Comparison of ENCODE assay signal across 8 cellular contexts in genomic region chr11:126267650-126268049, GRCh38. TPM values are rescaled to one million over a fixed set of nuclear protein-coding genes. Genes with fewer than 3 reads are reported as not detected.
A peak's percentile ranks its signal among the peaks of the same experiment; 100 is the strongest.
DNase-seq lines count a peak whose midpoint lies in the region; ATAC-seq and TF ChIP-seq lines count a peak whose summit lies in the region.

No MANE protein-coding gene starts in this region.

- H3K9me3 Mint-ChIP-seq in MCF 10A (ENCODE audit: unreplicated experiment), result no peaks in the 10 kb centered on the region

- H3K4me1 ChIP-seq in heart left ventricle (peaks cover 0 to 26% (median 15%) of the 10 kb centered on the region in 12 donors), mesenchymal stem cell (ENCODE audit: control insufficient read depth, insufficient read depth, low read depth, low read length) (peaks cover 9% of the 10 kb centered on the region), uterus (peaks cover 0 to 6% of the 10 kb centered on the region in 2 donors)

- peaks cover 49% of the 10 kb centered on the region for H3K79me1 ChIP-seq in mesenchymal stem cell (replicated peaks; ENCODE audit: low read length, poor library complexity, severe bottlenecking)

- no peak overlapping the region for H3K23ac ChIP-seq in mesenchymal stem cell (ENCODE audit: low read length in 2 of 2)

- peak overlapping the region; percentile 94 for H3K4me3 Mint-ChIP-seq in MCF 10A (ENCODE audit: unreplicated experiment)

- H3K4me2 ChIP-seq in mesenchymal stem cell (ENCODE audit: low read length, poor library complexity, severe bottlenecking), result peak overlapping the region; percentile 77

- no peaks in the 10 kb centered on the region for H3K27me3 Mint-ChIP-seq in MCF 10A (ENCODE audit: insufficient read depth, unreplicated experiment)

- H3K27me3 ChIP-seq in heart left ventricle, result no peaks in the 10 kb centered on the region
- H3K27me3 ChIP-seq in mesenchymal stem cell (ENCODE audit: control insufficient read depth in 1 of 2, insufficient read depth in 1 of 2, low read length in 2 of 2), result no peaks in the 10 kb centered on the region
- H3K27me3 ChIP-seq in uterus, result no peaks in the 10 kb centered on the region

- H2BK12ac ChIP-seq in mesenchymal stem cell (ENCODE audit: low read length in 2 of 2), result no peak overlapping the region

- no peak overlapping the region for H2BK120ac ChIP-seq in mesenchymal stem cell (ENCODE audit: low read depth, low read length)

- H3K4me3 ChIP-seq in heart left ventricle (peak overlapping the region; percentile 63 to 99 (median 78)), mesenchymal stem cell (ENCODE audit: insufficient read depth in 1 of 2, low read depth in 1 of 2, low read length in 2 of 2) (peak overlapping the region in 1 of 2 experiments; percentile 100), uterus (peak overlapping the region; percentile 68 to 82)

- BruUV-seq in MCF 10A (replicated peaks; lab: Mats Ljungman, UMichigan), result no TSS peak

- no peak overlapping the region for H3K14ac ChIP-seq in mesenchymal stem cell (ENCODE audit: low read length in 2 of 2)

- H2BK15ac ChIP-seq in mesenchymal stem cell (ENCODE audit: low read depth, poor library complexity, severe bottlenecking), result no peak overlapping the region

- DNase-seq in heart left ventricle (no peak), left cardiac atrium (no peak), MCF 10A (ENCODE audit: unreplicated experiment) (no peak), mesenchymal stem cell (no peak), uterus (no peak), GDM1 (lab: John Stamatoyannopoulos, UW) (no peak)

- 65 to 71% (median 68%) methylated on average over 6 of the region's 6 CpGs for WGBS in heart left ventricle, 4 donors
- WGBS in mesenchymal stem cell, result 96% methylated on average over 5 of the region's 6 CpGs

- no peak overlapping the region for H2BK5ac ChIP-seq in mesenchymal stem cell (ENCODE audit: low read depth, low read length, poor library complexity, severe bottlenecking)

- H3K18ac ChIP-seq in mesenchymal stem cell (ENCODE audit: low read depth in 1 of 2, low read length in 2 of 2), result no peak overlapping the region

- no peak overlapping the region for H4K91ac ChIP-seq in mesenchymal stem cell (ENCODE audit: low read length)

- TF ChIP-seq POLR2A in heart left ventricle (IDR thresholded peaks at IDR 0.05) (no peak), uterus (IDR thresholded peaks at IDR 0.05) (no peak)

- CTCF ChIA-PET in MCF 10A (lab: Yijun Ruan, JAX), result interaction anchor here (0.5 kb wide), 1 partner anchor 74 kb away, joined by 3 read pairs; no protein-coding TSS in a partner anchor

- H2AFZ ChIP-seq in mesenchymal stem cell (ENCODE audit: low read depth, low read length), result no peak overlapping the region

- H3K9me3 ChIP-seq in heart left ventricle (no peaks in the 10 kb centered on the region), mesenchymal stem cell (ENCODE audit: control insufficient read depth, low read length) (no peaks in the 10 kb centered on the region), uterus (no peaks in the 10 kb centered on the region)

- peak overlapping the region in 10 of 12 donors; percentile 79 to 97 (median 90) for H3K27ac ChIP-seq in heart left ventricle
- no peak overlapping the region for H3K27ac ChIP-seq in mesenchymal stem cell (ENCODE audit: low read length, poor library complexity, severe bottlenecking)
- H3K27ac ChIP-seq in uterus, result peak overlapping the region; percentile 75 to 85

- peak overlapping the region; percentile 35 for H4K8ac ChIP-seq in mesenchymal stem cell (ENCODE audit: low read length)

- H3K27ac Mint-ChIP-seq in MCF 10A (ENCODE audit: low read depth, unreplicated experiment), result peak overlapping the region; percentile 97

- no peak for ATAC-seq in heart left ventricle
- ATAC-seq in left cardiac atrium, result no peak
- ATAC-seq in GM21447 (IDR thresholded peaks at IDR 0.05; ENCODE audit: unreplicated experiment), result no peak
- ATAC-seq in HG02884 (IDR thresholded peaks at IDR 0.05; ENCODE audit: unreplicated experiment), result no peak

- POLR2A ChIA-PET in MCF 10A (lab: Yijun Ruan, JAX), result interaction anchor here (1.2 to 3.4 kb wide), 7 partner anchors 8 to 1185 kb away, joined by 4 to 41 read pairs (median 9); partner anchors contain the start of genes FAM118B, RPUSD4 and TIRAP

- TF ChIP-seq CTCF in heart left ventricle (IDR thresholded peaks at IDR 0.05) (no peak), MCF 10A (IDR thresholded peaks at IDR 0.05; ENCODE audit: unreplicated experiment) (no peak), uterus (IDR thresholded peaks at IDR 0.05) (no peak)

- peak overlapping the region; percentile 54 for H2AK5ac ChIP-seq in mesenchymal stem cell (ENCODE audit: low read length, severe bottlenecking)

- H3K36me3 Mint-ChIP-seq in MCF 10A (ENCODE audit: insufficient read depth, unreplicated experiment), result peaks cover 63% of the 10 kb centered on the region

- H3K9ac ChIP-seq in mesenchymal stem cell (ENCODE audit: low read length), result peak overlapping the region; percentile 95

- peak overlapping the region in 1 of 2 experiments; percentile 59 for H3K4ac ChIP-seq in mesenchymal stem cell (ENCODE audit: low read depth in 1 of 2, low read length in 2 of 2)

- intact Hi-C loops in heart left ventricle (cut with DNase I) (loop anchor here (1.0 to 10.0 kb wide), 9 partner anchors 15 to 643 kb away; partner anchors contain the start of genes FAM118B (in 9 of the 10), RPUSD4 (in 9 of the 10), CDON (in 1 of the 10) and CHEK1 (in 1 of the 10)), left cardiac atrium (cut with DNase I) (loop anchor here in 1 of 2 donors (10.0 kb wide), 1 partner anchor 53 kb away; the partner anchor contains the start of genes FAM118B and RPUSD4), MCF 10A (cut with micrococcal nuclease) (loop anchor here (1.0 to 5.0 kb wide), 3 partner anchors 37 to 345 kb away; partner anchors contain the start of genes DCPS, FAM118B and RPUSD4), uterus (cut with DNase I; ENCODE audit: low total_unique reads) (no loop called here)

- H3K4me1 Mint-ChIP-seq in MCF 10A (ENCODE audit: insufficient read depth, unreplicated experiment), result peaks cover 23% of the 10 kb centered on the region

- H3K36me3 ChIP-seq in heart left ventricle, result peaks cover 2 to 55% (median 48%) of the 10 kb centered on the region in 9 donors
- H3K36me3 ChIP-seq in mesenchymal stem cell (ENCODE audit: control insufficient read depth in 1 of 2, insufficient read depth in 2 of 2, low read depth in 1 of 2, low read length in 2 of 2), result peaks cover 42 to 58% of the 10 kb centered on the region in 2 experiments
- no peaks in the 10 kb centered on the region for H3K36me3 ChIP-seq in uterus

RNA-seq across cellular contexts. Expression of gene SRPRA, which starts 1.0 kb away (rescaled TPM):
- total RNA-seq in heart left ventricle (10 to 100 TPM; 65.0 to 90.8 (median 79.3) TPM), left cardiac atrium (10 to 100 TPM; 65.1 to 95.7 TPM), MCF 10A (2022) (176 and 258 TPM in 2 replicates), uterus (100 to 1,000 TPM in 1 of 4 donors, 10 to 100 TPM in 3; 34.6 to 129 (median 67.2) TPM)
- 10 to 100 TPM; 38.4 to 99.3 TPM for polyA plus RNA-seq in heart left ventricle
- polyA plus RNA-seq in mesenchymal stem cell (2013, experiment 1 of 2), result 68.9 TPM
- polyA plus RNA-seq in mesenchymal stem cell (2013, experiment 2 of 2), result 68.3 TPM

RNA-seq across cellular contexts. Expression of gene FOXRED1, which starts 1.3 kb away (rescaled TPM):
- total RNA-seq in heart left ventricle (10 to 100 TPM; 22.0 to 49.1 (median 31.8) TPM), left cardiac atrium (10 to 100 TPM; 21.0 to 25.3 TPM), MCF 10A (2022) (28.2 and 37.2 TPM in 2 replicates), uterus (10 to 100 TPM in 2 of 4 donors, 1 to 10 TPM in 1, under 1 TPM in 1; 0.29 to 29.1 (median 9.4) TPM)
- polyA plus RNA-seq in heart left ventricle, result 10 to 100 TPM; 32.8 to 38.4 TPM
- polyA plus RNA-seq in mesenchymal stem cell (2013, experiment 1 of 2), result 8.0 TPM
- 7.7 TPM for polyA plus RNA-seq in mesenchymal stem cell (2013, experiment 2 of 2)

RNA-seq across cellular contexts. Expression of gene TIRAP, which starts 15.2 kb away (rescaled TPM):
- 1 to 10 TPM; 5.3 to 9.5 (median 7.6) TPM for total RNA-seq in heart left ventricle
- 1 to 10 TPM; 4.0 to 5.4 TPM for polyA plus RNA-seq in heart left ventricle
- total RNA-seq in left cardiac atrium, result 1 to 10 TPM; 7.6 to 8.7 TPM
- total RNA-seq in MCF 10A (2022), result 11.9 and 14.0 TPM in 2 replicates
- 8.4 TPM for polyA plus RNA-seq in mesenchymal stem cell (2013, experiment 1 of 2)
- polyA plus RNA-seq in mesenchymal stem cell (2013, experiment 2 of 2), result 7.2 TPM
- 10 to 100 TPM in 1 of 4 donors, 1 to 10 TPM in 2, under 1 TPM in 1; 0.88 to 17.7 (median 5.0) TPM for total RNA-seq in uterus

RNA-seq across cellular contexts. Expression of gene DCPS, which starts 36.2 kb away (rescaled TPM):
- total RNA-seq in heart left ventricle (10 to 100 TPM in 5 of 9 donors, 1 to 10 TPM in 4; 7.7 to 15.5 (median 11.1) TPM), left cardiac atrium (10 to 100 TPM; 11.3 to 13.1 TPM), MCF 10A (2022) (29.6 and 33.7 TPM in 2 replicates), uterus (10 to 100 TPM in 3 of 4 donors, 1 to 10 TPM in 1; 6.4 to 19.7 (median 13.0) TPM)
- 10 to 100 TPM in 1 of 2 donors, 1 to 10 TPM in 1; 8.1 to 18.9 TPM for polyA plus RNA-seq in heart left ventricle
- 13.0 TPM for polyA plus RNA-seq in mesenchymal stem cell (2013, experiment 1 of 2)
- 12.5 TPM for polyA plus RNA-seq in mesenchymal stem cell (2013, experiment 2 of 2)

RNA-seq across cellular contexts. Expression of gene FAM118B, which starts 56.1 kb away (rescaled TPM):
- total RNA-seq in heart left ventricle (10 to 100 TPM; 19.0 to 41.0 (median 23.6) TPM), left cardiac atrium (10 to 100 TPM; 14.8 to 19.1 TPM), MCF 10A (2022) (8.3 and 13.4 TPM in 2 replicates), uterus (10 to 100 TPM; 14.7 to 31.8 (median 17.8) TPM)
- polyA plus RNA-seq in heart left ventricle, result 10 to 100 TPM in 1 of 2 donors, 1 to 10 TPM in 1; 8.5 to 16.4 TPM
- polyA plus RNA-seq in mesenchymal stem cell (2013, experiment 1 of 2), result 19.9 TPM
- polyA plus RNA-seq in mesenchymal stem cell (2013, experiment 2 of 2), result 20.4 TPM
